Comparison of ENCODE assay signal across 14 cellular contexts in genomic region chr12:47271800-47272230, GRCh38.
DNase-seq lines count a peak whose midpoint lies in the region; ATAC-seq, FAIRE-seq and TF ChIP-seq lines count a peak whose summit lies in the region.
"Had no signal": no experiment of that assay in that cellular context is flagged by ENCODE, and none has a peak within 500 bp of the region (broad histone marks: within the 10 kb centered on the region; RNA-seq: fewer than 3 reads in every experiment).

No MANE protein-coding gene starts in this region.

- intact Hi-C loops in HepG2 (cut with micrococcal nuclease; ENCODE audit: unreplicated experiment): no loop called here

- no peaks in the 10 kb centered on the region for H3F3A ChIP-seq in neural progenitor cell (ENCODE audit: low read depth)

- H2AFZ ChIP-seq in neural progenitor cell (replicated peaks): no peak overlapping the region
- H2AFZ ChIP-seq in HepG2 (ENCODE audit: low read length): no peak overlapping the region

- in situ Hi-C loops in HepG2 (cut with HindIII; ENCODE audit: extremely low pct_ligation_motif_present, low pct_unique_long_range_greater_than_20kb): no loop called here
- in situ Hi-C loops in KBM-7 (cut with MboI; ENCODE audit: low pct_unique_long_range_greater_than_20kb, low sequenced_read_pairs): no loop called here

- TF ChIP-seq POLR2A in HepG2 (IDR thresholded peaks at IDR 0.05; ENCODE audit: insufficient read depth in 1 of 2, low read depth in 2 of 2, low read length in 2 of 2): no peak

- DNase-seq in NCI-H82 (lab: John Stamatoyannopoulos, UW) (peak; percentile 18), NCI-H82 treated with DMSO at 0.1 percent for 48 hours (lab: John Stamatoyannopoulos, UW; ENCODE audit: unreplicated experiment) (no peak), HT-29 (ENCODE audit: low spot score) (peak; percentile 53), neural progenitor cell (ENCODE audit: low spot score) (no peak), HuH-7 (ENCODE audit: low spot score) (no peak), HepG2 (ENCODE audit: low spot score) (no peak), KBM-7 (no peak)
- DNase-seq in activated naive CD8-positive, alpha-beta T cell treated with anti-CD3 and anti-CD28 coated beads for 36 hours: no peak
- DNase-seq: Caco-2; effector memory CD8-positive, alpha-beta T cell; left ventricle myocardium superior; NCI-H2227 treated with DMSO at 0.1 percent for 48 hours; T-cell had no signal

- H3K4me2 ChIP-seq in neural progenitor cell (no peak overlapping the region), HepG2 (ENCODE audit: low read depth, low read length) (no peak overlapping the region)

- H3K27me3 Mint-ChIP-seq in activated naive CD8-positive, alpha-beta T cell treated with anti-CD3 and anti-CD28 coated beads for 36 hours: no peaks in the 10 kb centered on the region
- no peaks in the 10 kb centered on the region for H3K27me3 Mint-ChIP-seq in neural progenitor cell (ENCODE audit: insufficient read depth, low read depth)
- H3K27me3 Mint-ChIP-seq: effector memory CD8-positive, alpha-beta T cell; T-cell had no signal

- no peak overlapping the region for H3K4me3 ChIP-seq in neural progenitor cell
- no peak overlapping the region for H3K4me3 ChIP-seq in HepG2 (replicated peaks in 1 of 3; ENCODE audit: insufficient read depth in 1 of 3, low read depth in 2 of 3, low read length in 3 of 3)

- H3K27me3 ChIP-seq in neural progenitor cell (no peaks in the 10 kb centered on the region), HepG2 (ENCODE audit: control insufficient read depth in 1 of 2, insufficient read depth in 2 of 2, low read length in 2 of 2) (no peaks in the 10 kb centered on the region)

- POLR2A ChIA-PET in HepG2 (lab: Yijun Ruan, JAX): no interaction called here

- no peak for TF ChIP-seq EP300 in HepG2 (IDR thresholded peaks at IDR 0.05; ENCODE audit: low read depth in 2 of 2, low read length in 2 of 2)
- no peak for TF ChIP-seq EP300 in HepG2 (CRISPR knock-in tag; IDR thresholded peaks at IDR 0.05; ENCODE audit: borderline replicate concordance)

- TF ChIP-seq RAD21 in HepG2 (CRISPR knock-in tag; IDR thresholded peaks at IDR 0.05): no peak

- BruUV-seq in HepG2 (replicated peaks; lab: Mats Ljungman, UMichigan): no TSS peak

- H3K36me3 ChIP-seq in neural progenitor cell: no peaks in the 10 kb centered on the region
- H3K36me3 ChIP-seq in HepG2 (replicated peaks in 1 of 2; ENCODE audit: control insufficient read depth in 1 of 2, insufficient read depth in 2 of 2, low read length in 2 of 2): no peaks in the 10 kb centered on the region

- peak overlapping the region; percentile 91 for H3K27ac Mint-ChIP-seq in activated naive CD8-positive, alpha-beta T cell treated with anti-CD3 and anti-CD28 coated beads for 36 hours
- H3K27ac Mint-ChIP-seq in neural progenitor cell: peak overlapping the region; percentile 27

- H3K27ac ChIP-seq in neural progenitor cell (no peak overlapping the region), HepG2 (ENCODE audit: extremely low read length, insufficient read depth, low read length) (no peak overlapping the region)

- 15% methylated on average over 2 of the region's 2 CpGs for WGBS in HepG2 (ENCODE audit: low lambda C conversion rate)

- ATAC-seq in HepG2: no peak
- ATAC-seq: left ventricle myocardium superior, sciatic nerve had no signal

- H3K79me2 ChIP-seq in neural progenitor cell (ENCODE audit: low read depth) (no peaks in the 10 kb centered on the region), HepG2 (ENCODE audit: insufficient read depth, low read length) (no peaks in the 10 kb centered on the region)

- no peak for FAIRE-seq in HepG2 (lab: Jason Lieb, UNC)

- H3K4me3 Mint-ChIP-seq in activated naive CD8-positive, alpha-beta T cell treated with anti-CD3 and anti-CD28 coated beads for 36 hours: no peak overlapping the region
- H3K4me3 Mint-ChIP-seq in neural progenitor cell: no peak overlapping the region
- H3K4me3 Mint-ChIP-seq: effector memory CD8-positive, alpha-beta T cell had no signal

- peaks cover 86% of the 10 kb centered on the region for H3K4me1 Mint-ChIP-seq in activated naive CD8-positive, alpha-beta T cell treated with anti-CD3 and anti-CD28 coated beads for 36 hours
- H3K4me1 Mint-ChIP-seq in neural progenitor cell: peaks cover 28% of the 10 kb centered on the region

- H3K9me3 Mint-ChIP-seq in activated naive CD8-positive, alpha-beta T cell treated with anti-CD3 and anti-CD28 coated beads for 36 hours: peaks cover 7% of the 10 kb centered on the region
- peaks cover 9% of the 10 kb centered on the region for H3K9me3 Mint-ChIP-seq in neural progenitor cell
- H3K9me3 Mint-ChIP-seq: effector memory CD8-positive, alpha-beta T cell had no signal

- H3K9me3 ChIP-seq in neural progenitor cell (ENCODE audit: low read depth): no peaks in the 10 kb centered on the region
- H3K9me3 ChIP-seq in HepG2 (ENCODE audit: low read length): no peaks in the 10 kb centered on the region
- H3K9me3 ChIP-seq: Caco-2 had no signal

- H3K4me1 ChIP-seq in neural progenitor cell: peaks cover 15% of the 10 kb centered on the region
- peaks cover 5% of the 10 kb centered on the region for H3K4me1 ChIP-seq in HepG2 (ENCODE audit: insufficient read depth, low read length)

- TF ChIP-seq CTCF in neural progenitor cell (IDR thresholded peaks at IDR 0.05) (no peak), HepG2 (CRISPR knock-in tag; IDR thresholded peaks at IDR 0.05) (no peak)

- peaks cover 17% of the 10 kb centered on the region for H3K36me3 Mint-ChIP-seq in activated naive CD8-positive, alpha-beta T cell treated with anti-CD3 and anti-CD28 coated beads for 36 hours
- no peaks in the 10 kb centered on the region for H3K36me3 Mint-ChIP-seq in neural progenitor cell
- H3K36me3 Mint-ChIP-seq: T-cell had no signal

- H3K9ac ChIP-seq in neural progenitor cell (no peak overlapping the region), HepG2 (ENCODE audit: insufficient read depth, low read depth, low read length) (no peak overlapping the region)

- H4K20me1 ChIP-seq in neural progenitor cell (ENCODE audit: low read depth) (no peaks in the 10 kb centered on the region), HepG2 (ENCODE audit: insufficient read depth, low read length) (no peaks in the 10 kb centered on the region)

- CTCF ChIA-PET in HepG2 (lab: Yijun Ruan, JAX; ENCODE audit: low intra/inter-chr PET ratio, low total read pairs): no interaction called here

TF ChIP-seq in HepG2, 621 proteins besides CTCF, POLR2A, EP300 and RAD21:
- TF ChIP-seq HBP1 (CRISPR knock-in tag; IDR thresholded peaks at IDR 0.05; ENCODE audit: low read depth): no peak
- no peak for TF ChIP-seq HNF1B (CRISPR knock-in tag; IDR thresholded peaks at IDR 0.05)

Comparison
In these comparisons a context has a peak if more than half of its experiments do, and no peak if none do; other contexts are left out.
1. DNase-seq: peak in NCI-H82 (single experiment) and HT-29 (single experiment); none in NCI-H82 treated with DMSO at 0.1 percent for 48 hours (single experiment), activated naive CD8-positive, alpha-beta T cell treated with anti-CD3 and anti-CD28 coated beads for 36 hours (single experiment), neural progenitor cell (single experiment), HuH-7 (single experiment), HepG2 (single experiment) and KBM-7 (single experiment).